In the genomic region with DNA sequence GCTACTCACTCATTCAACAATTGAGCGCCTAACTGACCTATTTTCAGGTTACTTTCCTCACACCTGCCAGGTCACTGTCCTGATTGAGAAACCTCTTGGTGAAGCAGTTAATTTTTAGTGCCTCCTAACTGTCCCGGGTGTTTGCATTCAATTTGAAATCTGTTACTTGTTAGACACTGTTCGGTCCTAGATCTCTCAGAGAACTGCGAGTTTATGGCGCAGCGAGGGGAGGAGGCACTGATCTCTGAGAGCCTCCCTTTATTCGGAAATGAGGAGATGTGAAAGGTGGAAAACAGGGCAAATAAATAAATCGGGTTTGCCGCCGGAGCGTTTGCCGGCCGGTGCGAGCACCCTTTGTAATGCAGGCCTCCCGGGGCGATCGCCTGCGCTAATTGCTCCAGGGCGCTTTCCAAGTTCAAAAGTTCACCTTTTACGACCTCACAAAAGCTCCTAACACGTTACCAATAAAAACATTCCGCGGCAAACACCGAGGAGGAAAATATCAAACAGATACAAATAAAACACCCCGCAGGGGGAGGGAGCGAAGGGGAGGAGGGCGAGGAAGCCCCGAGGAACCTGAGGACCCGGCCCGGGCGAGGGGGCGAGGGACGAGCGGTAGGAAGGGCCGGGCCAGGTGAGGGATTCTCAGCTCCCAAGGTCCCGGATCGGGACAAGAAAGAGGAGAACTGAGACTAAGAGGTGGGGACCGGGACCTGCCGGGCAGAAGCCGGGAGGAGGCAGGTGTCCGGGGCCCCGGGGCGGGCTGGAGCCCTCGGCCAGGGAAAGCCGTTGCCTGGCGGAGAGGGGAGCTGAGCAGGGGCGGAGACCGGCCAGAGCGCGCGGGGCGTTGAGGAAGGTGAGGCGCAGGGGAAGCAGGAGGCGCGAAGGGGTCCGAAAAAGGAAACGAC, we compare ENCODE assay signal across 8 cellular contexts. TPM values are rescaled to one million over a fixed set of nuclear protein-coding genes. Genes with fewer than 3 reads are reported as not detected.
DNase-seq lines count a peak whose midpoint lies in the region; ATAC-seq lines count a peak whose summit lies in the region.

No MANE protein-coding gene starts in this region.

- H3K27ac Mint-ChIP-seq in activated naive CD8-positive, alpha-beta T cell treated with anti-CD3 and anti-CD28 coated beads, Interleukin-2, amount 10 ng/mL, durations not matched to agents 7 days and 5 days, result no peak overlapping the region

- peaks cover 32% of the 10 kb centered on the region for H3K4me1 Mint-ChIP-seq in activated naive CD8-positive, alpha-beta T cell treated with anti-CD3 and anti-CD28 coated beads, Interleukin-2, amount 10 ng/mL, durations not matched to agents 7 days and 5 days

- peak overlapping the region; percentile 91 for H3K4me3 Mint-ChIP-seq in activated naive CD8-positive, alpha-beta T cell treated with anti-CD3 and anti-CD28 coated beads, Interleukin-2, amount 10 ng/mL, durations not matched to agents 7 days and 5 days

- no peaks in the 10 kb centered on the region for H3K9me3 Mint-ChIP-seq in activated naive CD8-positive, alpha-beta T cell treated with anti-CD3 and anti-CD28 coated beads, Interleukin-2, amount 10 ng/mL, durations not matched to agents 7 days and 5 days

- ATAC-seq in activated naive CD8-positive, alpha-beta T cell treated with anti-CD3 and anti-CD28 coated beads, Interleukin-2, amount 10 ng/mL, durations not matched to agents 7 days and 5 days (ENCODE audit: low read depth), result no peak
- ATAC-seq in GM18502 (IDR thresholded peaks at IDR 0.05; ENCODE audit: poor library complexity, unreplicated experiment), result no peak

- POLR2A ChIA-PET in activated naive CD8-positive, alpha-beta T cell treated with anti-CD3 and anti-CD28 coated beads, Interleukin-2, amount 10 ng/mL, durations not matched to agents 7 days and 5 days (lab: Charles Lee), result interaction anchor here (0.7 to 1.4 kb wide), 4 partner anchors 92 to 472 kb away, joined by 3 read pairs; no protein-coding TSS in a partner anchor

- DNase-seq in G401 (ENCODE audit: low spot score) (peak; percentile 62), NCI-H146 treated with DMSO at 0.1 percent for 48 hours (lab: John Stamatoyannopoulos, UW; ENCODE audit: unreplicated experiment) (peak; percentile 15), iPS-NIHi7 (ENCODE audit: extremely low spot score) (peak; percentile 64), NCI-H345 treated with DMSO at 0.1 percent for 48 hours (lab: John Stamatoyannopoulos, UW; ENCODE audit: unreplicated experiment) (no peak), superior temporal gyrus (ENCODE audit: extremely low spot score) (no peak)
- peak; percentile 46 for DNase-seq in activated naive CD8-positive, alpha-beta T cell treated with anti-CD3 and anti-CD28 coated beads, Interleukin-2, amount 10 ng/mL, durations not matched to agents 7 days and 5 days
- peak; percentile 23 for DNase-seq in stimulated activated CD4-positive, alpha-beta T cell treated with anti-CD3 and anti-CD28 coated beads, Interleukin-4, amount 100 ng/mL, for 1 hour

- peaks cover 2% of the 10 kb centered on the region for H3K36me3 Mint-ChIP-seq in activated naive CD8-positive, alpha-beta T cell treated with anti-CD3 and anti-CD28 coated beads, Interleukin-2, amount 10 ng/mL, durations not matched to agents 7 days and 5 days

- H3K27me3 Mint-ChIP-seq in activated naive CD8-positive, alpha-beta T cell treated with anti-CD3 and anti-CD28 coated beads, Interleukin-2, amount 10 ng/mL, durations not matched to agents 7 days and 5 days, result peaks cover 79% of the 10 kb centered on the region

- in situ Hi-C loops in G401 (cut with HindIII; ENCODE audit: low sequenced_read_pairs), result loop anchor here (10.0 to 25.0 kb wide), 2 partner anchors 118 to 215 kb away; no protein-coding TSS in a partner anchor

RNA-seq across cellular contexts. Expression of gene NR6A1, which starts 1.4 kb away (rescaled TPM):
- 25.4 and 32.1 TPM in 2 replicates for total RNA-seq in G401 (2014; rRNA removed; shearing (Covaris generic))
- total RNA-seq in activated naive CD8-positive, alpha-beta T cell treated with anti-CD3 and anti-CD28 coated beads, Interleukin-2, amount 10 ng/mL, durations not matched to agents 7 days and 5 days, result under 1 TPM; 0.06 to 0.11 TPM

RNA-seq across cellular contexts. Expression of gene OLFML2A, which starts 7.2 kb away (rescaled TPM):
- total RNA-seq in G401 (2014; rRNA removed; shearing (Covaris generic)), result 9.4 and 12.0 TPM in 2 replicates
- total RNA-seq in activated naive CD8-positive, alpha-beta T cell treated with anti-CD3 and anti-CD28 coated beads, Interleukin-2, amount 10 ng/mL, durations not matched to agents 7 days and 5 days, result not detected

Comparison
In these comparisons a context has a peak if more than half of its experiments do, and no peak if none do; other contexts are left out.
1. DNase-seq: peak in G401 (single experiment), NCI-H146 treated with DMSO at 0.1 percent for 48 hours (single experiment), activated naive CD8-positive, alpha-beta T cell treated with anti-CD3 and anti-CD28 coated beads, Interleukin-2, amount 10 ng/mL, durations not matched to agents 7 days and 5 days (single experiment), iPS-NIHi7 (single experiment) and stimulated activated CD4-positive, alpha-beta T cell treated with anti-CD3 and anti-CD28 coated beads, Interleukin-4, amount 100 ng/mL, for 1 hour (single experiment); none in NCI-H345 treated with DMSO at 0.1 percent for 48 hours (single experiment) and superior temporal gyrus (single experiment).
2. RNA of gene NR6A1, which starts 1.4 kb away (total RNA-seq): 25.4 to 32.1 TPM in G401; 0.06 to 0.11 TPM in activated naive CD8-positive, alpha-beta T cell treated with anti-CD3 and anti-CD28 coated beads, Interleukin-2, amount 10 ng/mL, durations not matched to agents 7 days and 5 days; every median in the first group is over 10 times any median in the second.
3. RNA of gene OLFML2A, which starts 7.2 kb away (total RNA-seq): 9.4 to 12.0 TPM in G401; not detected in activated naive CD8-positive, alpha-beta T cell treated with anti-CD3 and anti-CD28 coated beads, Interleukin-2, amount 10 ng/mL, durations not matched to agents 7 days and 5 days; every median in the first group is over 10 times any median in the second.